In genomic region chr5:134000696-134001453, GRCh38 we compare ENCODE assay signal across 18 cellular contexts. TPM values are rescaled to one million over a fixed set of nuclear protein-coding genes. Genes with fewer than 3 reads are reported as not detected.
A peak's percentile ranks its signal among the peaks of the same experiment; 100 is the strongest.
DNase-seq lines count a peak whose midpoint lies in the region; ATAC-seq and TF ChIP-seq lines count a peak whose summit lies in the region.
"Had no signal": no experiment of that assay in that cellular context is flagged by ENCODE, and none has a peak within 500 bp of the region (broad histone marks: within the 10 kb centered on the region; RNA-seq: fewer than 3 reads in every experiment).

No MANE protein-coding gene starts in this region.

- peaks cover 71% of the 10 kb centered on the region for H3K4me1 Mint-ChIP-seq in stimulated activated naive CD8-positive, alpha-beta T cell treated with anti-CD3 and anti-CD28 coated beads, Interleukin-15, amount 100 ng/mL, for 72 hours

- H3K9ac ChIP-seq in OCI-LY1 (ENCODE audit: low read length): no peak overlapping the region
- H3K9ac ChIP-seq: neural progenitor cell had no signal

- no peak for ATAC-seq in Right ventricle myocardium superior (ENCODE audit: poor library complexity)
- ATAC-seq in left ventricle myocardium superior: no peak
- no peak for ATAC-seq in stimulated activated naive CD8-positive, alpha-beta T cell treated with anti-CD3 and anti-CD28 coated beads, Interleukin-15, amount 100 ng/mL, for 72 hours
- ATAC-seq: lower lobe of right lung had no signal

- H3K36me3 ChIP-seq in OCI-LY1 (ENCODE audit: insufficient read depth, low read length) (peaks cover 29% of the 10 kb centered on the region), left ventricle myocardium inferior (peaks cover 7% of the 10 kb centered on the region)
- H3K36me3 ChIP-seq: neural progenitor cell, tibial nerve had no signal

- peak overlapping the region; percentile 74 to 77 for H3K27ac Mint-ChIP-seq in stimulated activated naive CD8-positive, alpha-beta T cell treated with anti-CD3 and anti-CD28 coated beads, Interleukin-15, amount 100 ng/mL, for 72 hours
- H3K27ac Mint-ChIP-seq: neural progenitor cell; T-helper 1 cell treated with Interleukin-12 subunit alpha and Interleukin-12 subunit beta and Interleukin-4 antibody, amounts not matched to agents 30 μg/mL and 1 μg/mL, for 36 hours had no signal

- intact Hi-C loops in Right ventricle myocardium superior (cut with DNase I): no loop called here
- intact Hi-C loops in left ventricle myocardium superior (cut with micrococcal nuclease): no loop called here
- intact Hi-C loops in left ventricle myocardium inferior (cut with micrococcal nuclease): no loop called here

- H3K27ac ChIP-seq in OCI-LY1 (ENCODE audit: low read depth, low read length, poor library complexity, severe bottlenecking): peak overlapping the region; percentile 5
- peak overlapping the region; percentile 100 for H3K27ac ChIP-seq in left ventricle myocardium inferior (replicated peaks)
- H3K27ac ChIP-seq: lower lobe of right lung, neural progenitor cell had no signal

- H3K27me3 Mint-ChIP-seq in stimulated activated naive CD8-positive, alpha-beta T cell treated with anti-CD3 and anti-CD28 coated beads, Interleukin-15, amount 100 ng/mL, for 72 hours: no peaks in the 10 kb centered on the region

- no peaks in the 10 kb centered on the region for H3K9me3 Mint-ChIP-seq in stimulated activated naive CD8-positive, alpha-beta T cell treated with anti-CD3 and anti-CD28 coated beads, Interleukin-15, amount 100 ng/mL, for 72 hours
- H3K9me3 Mint-ChIP-seq: neural progenitor cell; T-helper 1 cell treated with Interleukin-12 subunit alpha and Interleukin-12 subunit beta and Interleukin-4 antibody, amounts not matched to agents 30 μg/mL and 1 μg/mL, for 36 hours had no signal

- DNase-seq in Right ventricle myocardium superior: peak; percentile 20
- DNase-seq in left ventricle myocardium superior: no peak
- DNase-seq in left ventricle myocardium inferior: no peak
- DNase-seq in stimulated activated naive CD8-positive, alpha-beta T cell treated with anti-CD3 and anti-CD28 coated beads, Interleukin-15, amount 100 ng/mL, for 72 hours: no peak
- no peak for DNase-seq in NOMO-1 (lab: John Stamatoyannopoulos, UW; ENCODE audit: unreplicated experiment in 2 of 2)
- DNase-seq in amygdala (lab: John Stamatoyannopoulos, UW): no peak
- no peak for DNase-seq in CD1c-positive myeloid dendritic cell (ENCODE audit: extremely low spot score)
- DNase-seq: cortex of kidney; HCEC 1CT; KBM-7; lower lobe of right lung; NCI-H1417 treated with DMSO at 0.1 percent for 48 hours; Peyer's patch; stimulated activated CD4-positive, alpha-beta T cell treated with anti-CD3 and anti-CD28 coated beads, Interleukin-12 subunit alpha, Interleukin-12 subunit beta, amount 100 ng/mL, for 4 hours had no signal

- H3K4me3 ChIP-seq in OCI-LY1 (ENCODE audit: low read depth, low read length, poor library complexity, severe bottlenecking) (no peak overlapping the region), left ventricle myocardium inferior (peak overlapping the region; percentile 22)
- H3K4me3 ChIP-seq: lower lobe of right lung, neural progenitor cell, Peyer's patch, tibial nerve had no signal

- H3K9me3 ChIP-seq in OCI-LY1 (ENCODE audit: low read length) (no peaks in the 10 kb centered on the region), left ventricle myocardium inferior (replicated peaks) (no peaks in the 10 kb centered on the region)
- H3K9me3 ChIP-seq: lower lobe of right lung, Peyer's patch, tibial nerve had no signal

- no peak overlapping the region for H2AFZ ChIP-seq in OCI-LY1 (ENCODE audit: low read length)
- H2AFZ ChIP-seq: neural progenitor cell had no signal

- H3K4me2 ChIP-seq in OCI-LY1 (ENCODE audit: low read length): peak overlapping the region; percentile 15; the same call in 1 of the 2 replicates
- H3K4me2 ChIP-seq: neural progenitor cell had no signal

- TF ChIP-seq CTCF in OCI-LY1 (IDR thresholded peaks at IDR 0.05; ENCODE audit: low read length): no peak
- TF ChIP-seq CTCF in left ventricle myocardium inferior (IDR thresholded peaks at IDR 0.05; ENCODE audit: borderline replicate concordance): no peak

- H3K79me2 ChIP-seq in OCI-LY1 (ENCODE audit: insufficient read depth, low read length): peaks cover 63% of the 10 kb centered on the region

- H3K27me3 ChIP-seq in OCI-LY1 (ENCODE audit: insufficient read depth, low read length) (no peaks in the 10 kb centered on the region), left ventricle myocardium inferior (ENCODE audit: low read depth) (no peaks in the 10 kb centered on the region)
- H3K27me3 ChIP-seq: neural progenitor cell, Peyer's patch, tibial nerve had no signal

- H3K4me3 Mint-ChIP-seq in stimulated activated naive CD8-positive, alpha-beta T cell treated with anti-CD3 and anti-CD28 coated beads, Interleukin-15, amount 100 ng/mL, for 72 hours: peak overlapping the region; percentile 6 to 52
- H3K4me3 Mint-ChIP-seq: T-helper 1 cell treated with Interleukin-12 subunit alpha and Interleukin-12 subunit beta and Interleukin-4 antibody, amounts not matched to agents 30 μg/mL and 1 μg/mL, for 36 hours had no signal

- H4K20me1 ChIP-seq in OCI-LY1 (ENCODE audit: insufficient read depth, low read length): no peaks in the 10 kb centered on the region

- no peaks in the 10 kb centered on the region for H3K9me2 ChIP-seq in OCI-LY1 (ENCODE audit: low read depth, low read length)

- H3F3A ChIP-seq in OCI-LY1 (ENCODE audit: insufficient read depth, low read length): no peaks in the 10 kb centered on the region

- H3K4me1 ChIP-seq in OCI-LY1 (ENCODE audit: insufficient read depth, low read length, severe bottlenecking) (peaks cover 66% of the 10 kb centered on the region), left ventricle myocardium inferior (peaks cover 98% of the 10 kb centered on the region)

RNA-seq across cellular contexts. Expression of gene VDAC1, which starts 3.9 kb away (rescaled TPM):
- total RNA-seq in Right ventricle myocardium superior (475 TPM), left ventricle myocardium superior (515 TPM), left ventricle myocardium inferior (501 TPM)

RNA-seq across cellular contexts. Expression of gene C5orf15, which starts 32.5 kb away (rescaled TPM):
- total RNA-seq in Right ventricle myocardium superior (34.8 TPM), left ventricle myocardium superior (32.9 TPM), left ventricle myocardium inferior (34.4 TPM)
